Comparison of ENCODE assay signal across 8 cellular contexts in the genomic region with DNA sequence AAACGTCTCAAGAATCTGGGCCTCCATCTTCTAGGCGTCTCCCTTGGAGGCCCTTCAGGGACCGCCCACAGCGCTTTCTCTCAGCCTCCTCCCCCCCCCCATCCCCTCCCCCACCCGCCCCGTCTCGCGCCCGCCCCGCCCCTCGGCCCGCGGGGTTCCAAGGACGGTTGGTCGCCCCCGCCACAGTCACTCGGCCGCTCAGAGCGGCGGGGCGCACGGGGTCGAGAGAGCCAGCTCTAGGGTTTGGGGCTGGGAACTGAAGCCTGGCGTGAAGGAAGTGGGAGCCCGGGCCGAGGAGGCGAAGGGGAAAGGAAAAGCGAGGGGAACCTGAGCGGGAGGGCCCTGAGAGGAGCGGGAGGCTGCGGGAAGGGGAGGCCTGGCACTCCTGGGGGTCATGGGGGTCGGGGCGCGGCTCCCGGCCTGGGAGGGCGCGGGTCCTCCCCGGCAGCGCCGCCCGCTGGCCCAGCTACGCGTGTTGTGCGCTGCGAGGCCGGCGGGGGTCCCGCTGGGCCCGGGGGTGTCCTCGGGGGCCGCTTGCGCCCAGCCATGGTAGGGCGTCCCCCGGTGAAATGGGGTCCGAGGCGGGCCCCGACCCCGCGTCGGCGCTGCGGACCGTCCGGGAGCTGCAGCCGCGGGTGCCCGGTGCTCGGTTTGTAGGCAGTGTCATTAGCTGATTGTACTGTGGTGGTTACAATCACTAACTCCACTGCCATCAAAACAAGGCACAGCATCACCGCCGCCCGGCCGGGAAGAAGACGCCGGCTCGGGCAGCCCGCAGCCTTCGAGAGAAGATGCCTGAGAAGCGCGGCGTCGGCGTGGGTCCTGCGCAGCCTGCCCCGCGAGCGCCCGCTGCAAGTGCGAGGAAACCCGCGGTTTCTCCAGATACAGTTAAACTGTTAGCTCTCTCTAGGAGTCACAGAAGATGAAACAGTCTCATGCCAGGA. TPM values are rescaled to one million over a fixed set of nuclear protein-coding genes. Genes with fewer than 3 reads are reported as not detected.
A peak's percentile ranks its signal among the peaks of the same experiment; 100 is the strongest.
DNase-seq lines count a peak whose midpoint lies in the region; ATAC-seq and TF ChIP-seq lines count a peak whose summit lies in the region.

A gene (minus strand): TSS at position 91 of the 944 bp plus-strand sequence. CDS start 13,610 bp downstream, outside the sequence.

- no peaks in the 10 kb centered on the region for H3K36me3 ChIP-seq in A673 (ENCODE audit: insufficient read depth, low read length, poor library complexity, severe bottlenecking)
- no peaks in the 10 kb centered on the region for H3K36me3 ChIP-seq in gastroesophageal sphincter

- H3K9me3 ChIP-seq in A673 (ENCODE audit: low read depth, low read length, poor library complexity, severe bottlenecking) = no peaks in the 10 kb centered on the region
- H3K9me3 ChIP-seq in gastroesophageal sphincter = no peaks in the 10 kb centered on the region

- intact Hi-C loops in A673 (cut with micrococcal nuclease; ENCODE audit: unreplicated experiment) = no loop called here
- intact Hi-C loops in posterior cingulate gyrus (cut with DNase I) = no loop called here

- CTCF ChIA-PET in A673 (lab: Charles Lee) = interaction anchor here (0.6 kb wide), 2 partner anchors 66 to 508 kb away, joined by 3 read pairs; no protein-coding TSS in a partner anchor
- CTCF ChIA-PET in activated CD8-positive, alpha-beta memory T cell treated with anti-CD3 and anti-CD28 coated beads, Interleukin-2, amount 10 ng/mL, durations not matched to agents 7 days and 5 days (lab: Charles Lee) = interaction anchor here (1.2 to 1.7 kb wide), 4 partner anchors 11 to 27 kb away, joined by 3 to 9 read pairs (median 4); a partner anchor contains a TSS

- H3K4me3 Mint-ChIP-seq in activated CD8-positive, alpha-beta memory T cell treated with anti-CD3 and anti-CD28 coated beads, Interleukin-2, amount 10 ng/mL, durations not matched to agents 7 days and 5 days = peak within 1 kb of the TSS; percentile 61

- H3K4me3 ChIP-seq in A673 (ENCODE audit: low read depth, low read length, poor library complexity, severe bottlenecking) = peak within 1 kb of the TSS; percentile 54
- H3K4me3 ChIP-seq in gastroesophageal sphincter = peak within 1 kb of the TSS; percentile 2 to 48

- BruUV-seq in A673 (replicated peaks; lab: Mats Ljungman, UMichigan) = no TSS peak

- POLR2A ChIA-PET in A673 (lab: Charles Lee; ENCODE audit: low non-redundant PET) = no interaction called here

- TF ChIP-seq EP300 in gastroesophageal sphincter (IDR thresholded peaks at IDR 0.05) = no peak

- H3K9me3 Mint-ChIP-seq in activated CD8-positive, alpha-beta memory T cell treated with anti-CD3 and anti-CD28 coated beads, Interleukin-2, amount 10 ng/mL, durations not matched to agents 7 days and 5 days (ENCODE audit: low read depth) = no peaks in the 10 kb centered on the region

- ATAC-seq in GM19351 (IDR thresholded peaks at IDR 0.05; ENCODE audit: unreplicated experiment) (peak; percentile 51), gastroesophageal sphincter (peak; percentile 28), GM18502 (IDR thresholded peaks at IDR 0.05; ENCODE audit: poor library complexity, unreplicated experiment) (no peak)
- peak; percentile 72 for ATAC-seq in activated CD8-positive, alpha-beta memory T cell treated with anti-CD3 and anti-CD28 coated beads, Interleukin-2, amount 10 ng/mL, durations not matched to agents 7 days and 5 days

- no peak within 1 kb of the TSS for H3K27ac Mint-ChIP-seq in activated CD8-positive, alpha-beta memory T cell treated with anti-CD3 and anti-CD28 coated beads, Interleukin-2, amount 10 ng/mL, durations not matched to agents 7 days and 5 days

- peaks cover 60% of the 10 kb centered on the region for H3K27me3 Mint-ChIP-seq in activated CD8-positive, alpha-beta memory T cell treated with anti-CD3 and anti-CD28 coated beads, Interleukin-2, amount 10 ng/mL, durations not matched to agents 7 days and 5 days

- H3K4me1 ChIP-seq in A673 (ENCODE audit: insufficient read depth, low read length, poor library complexity, severe bottlenecking) (peaks cover 15% of the 10 kb centered on the region), gastroesophageal sphincter (peaks cover 0 to 21% (median 10%) of the 10 kb centered on the region in 3 donors)

- H3K27me3 ChIP-seq in A673 (replicated peaks; ENCODE audit: insufficient read depth, low read depth, low read length, poor library complexity) (no peaks in the 10 kb centered on the region), gastroesophageal sphincter (peaks cover 42% of the 10 kb centered on the region)

- no peak for TF ChIP-seq POLR2A in gastroesophageal sphincter (IDR thresholded peaks at IDR 0.05)

- peaks cover 15% of the 10 kb centered on the region for H3K4me1 Mint-ChIP-seq in activated CD8-positive, alpha-beta memory T cell treated with anti-CD3 and anti-CD28 coated beads, Interleukin-2, amount 10 ng/mL, durations not matched to agents 7 days and 5 days

- DNase-seq in A673 (ENCODE audit: low spot score) (peak; percentile 67), posterior cingulate gyrus (peak in 8 of 10 donors; percentile 10 to 84 (median 32)), T1000 (lab: John Stamatoyannopoulos, UW) (no peak), dermis blood vessel endothelial cell (no peak)
- DNase-seq in activated CD8-positive, alpha-beta memory T cell treated with anti-CD3 and anti-CD28 coated beads, Interleukin-2, amount 10 ng/mL, durations not matched to agents 7 days and 5 days = no peak

- peak; percentile 29; the same call in 1 of the 2 replicates for TF ChIP-seq CTCF in A673 (conservative IDR thresholded peaks at IDR 0.05; ENCODE audit: low read depth, low read length)
- no peak for TF ChIP-seq CTCF in gastroesophageal sphincter (IDR thresholded peaks at IDR 0.05)

- 10% methylated on average over 2 of the region's 90 CpGs; no CpG with 5 or more reads in 1 of the 2 donors for WGBS in gastroesophageal sphincter (ENCODE audit: low coverage in 1 of 2), 2 donors

- H3K27ac ChIP-seq in A673 (ENCODE audit: low read depth, low read length, poor library complexity, severe bottlenecking) = no peak within 1 kb of the TSS
- H3K27ac ChIP-seq in gastroesophageal sphincter = no peak within 1 kb of the TSS

- H3K36me3 Mint-ChIP-seq in activated CD8-positive, alpha-beta memory T cell treated with anti-CD3 and anti-CD28 coated beads, Interleukin-2, amount 10 ng/mL, durations not matched to agents 7 days and 5 days = peaks cover 4% of the 10 kb centered on the region

RNA-seq across cellular contexts. Expression of the gene that starts here (rescaled TPM):
- not detected in 2 replicates for total RNA-seq in A673 (2021)
- total RNA-seq in activated CD8-positive, alpha-beta memory T cell treated with anti-CD3 and anti-CD28 coated beads, Interleukin-2, amount 10 ng/mL, durations not matched to agents 7 days and 5 days = under 1 TPM in 1 of 2 experiments, not detected in 1; 0.30 TPM
- total RNA-seq in gastroesophageal sphincter = not detected
- not detected in 2 replicates for total RNA-seq in dermis blood vessel endothelial cell

Comparison
In these comparisons a context has a peak if more than half of its experiments do, and no peak if none do; other contexts are left out.
1. Peak in DNase-seq and H3K4me3 ChIP-seq in A673; RNA of the gene not detected or under 1 TPM.
2. Peak in ATAC-seq in activated CD8-positive, alpha-beta memory T cell treated with anti-CD3 and anti-CD28 coated beads, Interleukin-2, amount 10 ng/mL, durations not matched to agents 7 days and 5 days; RNA of the gene not detected or under 1 TPM.
3. Peak in ATAC-seq and H3K4me3 ChIP-seq in gastroesophageal sphincter; RNA of the gene not detected or under 1 TPM.
4. DNase-seq: peak in posterior cingulate gyrus (8 of 10); none in activated CD8-positive, alpha-beta memory T cell treated with anti-CD3 and anti-CD28 coated beads, Interleukin-2, amount 10 ng/mL, durations not matched to agents 7 days and 5 days (single experiment), T1000 (single experiment) and dermis blood vessel endothelial cell (single experiment).